In genomic region chr15:83436513-83437158, GRCh38 we compare ENCODE assay signal across 8 cellular contexts. TPM values are rescaled to one million over a fixed set of nuclear protein-coding genes. Genes with fewer than 3 reads are reported as not detected.
DNase-seq lines count a peak whose midpoint lies in the region; ATAC-seq and TF ChIP-seq lines count a peak whose summit lies in the region.

No MANE protein-coding gene starts in this region.

- H3K9me3 ChIP-seq in AG04450 (ENCODE audit: control insufficient read depth, insufficient read depth, low read length) (no peaks in the 10 kb centered on the region), left ventricle myocardium inferior (replicated peaks) (no peaks in the 10 kb centered on the region)

- ATAC-seq in HG03159 (IDR thresholded peaks at IDR 0.05; ENCODE audit: unreplicated experiment): no peak
- ATAC-seq in GM21737 (IDR thresholded peaks at IDR 0.05; ENCODE audit: unreplicated experiment): no peak

- intact Hi-C loops in left ventricle myocardium inferior (cut with micrococcal nuclease): loop anchor here (5.0 kb wide), 1 partner anchor 121 kb away; no protein-coding TSS in a partner anchor

- no peaks in the 10 kb centered on the region for H3K27me3 ChIP-seq in AG04450 (ENCODE audit: control insufficient read depth, insufficient read depth, low read length)
- peaks cover 69% of the 10 kb centered on the region for H3K27me3 ChIP-seq in left ventricle myocardium inferior (ENCODE audit: low read depth)

- no peak overlapping the region for H3K27ac ChIP-seq in AG04450 (ENCODE audit: low read depth, low read length)
- H3K27ac ChIP-seq in left ventricle myocardium inferior (replicated peaks): no peak overlapping the region

- DNase-seq in AG04450 (ENCODE audit: low read depth, low spot score) (no peak), H4 (ENCODE audit: low spot score) (peak; percentile 25), SK-MEL-5 (ENCODE audit: low read depth, low spot score) (peak; percentile 67), left ventricle myocardium inferior (no peak), middle frontal gyrus (ENCODE audit: extremely low spot score, low spot score) (no peak)
- no peak for DNase-seq in stimulated activated CD4-positive, alpha-beta T cell treated with anti-CD3 and anti-CD28 coated beads, Interleukin-15, amount 100 ng/mL, for 24 hours

- H3K36me3 ChIP-seq in left ventricle myocardium inferior: no peaks in the 10 kb centered on the region

- in situ Hi-C loops in SK-MEL-5 (cut with HindIII; ENCODE audit: low pct_unique_long_range_greater_than_20kb, low sequenced_read_pairs): no loop called here

- no peaks in the 10 kb centered on the region for H3K4me1 ChIP-seq in left ventricle myocardium inferior

- CTCF ChIA-PET in AG04450 (lab: Charles Lee): interaction anchor here (0.6 to 8.9 kb wide), 9 partner anchors 10 to 189 kb away, joined by 3 to 208 read pairs (median 6); partner anchors contain the start of gene SH3GL3

- POLR2A ChIA-PET in AG04450 (lab: Yijun Ruan, JAX): no interaction called here

- peak; percentile 67 for TF ChIP-seq CTCF in AG04450 (IDR thresholded peaks at IDR 0.05; ENCODE audit: low read depth, low read length)
- peak; percentile 56 for TF ChIP-seq CTCF in left ventricle myocardium inferior (IDR thresholded peaks at IDR 0.05; ENCODE audit: borderline replicate concordance)

- H3K4me3 ChIP-seq in AG04450 (ENCODE audit: low read depth, low read length): no peak overlapping the region
- H3K4me3 ChIP-seq in left ventricle myocardium inferior: no peak overlapping the region

RNA-seq across cellular contexts. Expression of gene SH3GL3, which starts 10.5 kb away (rescaled TPM):
- polyA plus RNA-seq in AG04450 (2011; rRNA removed): not detected in 2 replicates
- polyA minus RNA-seq in AG04450 (2011; rRNA and poly(A)+ RNA removed): not detected in 2 replicates
- 0.99 and 2.0 TPM in 2 replicates for total RNA-seq in H4 (2014; rRNA removed; shearing (Covaris generic))
- total RNA-seq in SK-MEL-5 (2014; rRNA removed; shearing (Covaris generic)): not detected in 2 replicates
- not detected in 2 replicates for polyA plus RNA-seq in SK-MEL-5 (2015; cell fraction: cytosol; rRNA removed)
- 0.52 TPM in 1 of 2 replicates, not detected in the other for polyA plus RNA-seq in SK-MEL-5 (2015; cell fraction: nucleus; rRNA removed)
- total RNA-seq in left ventricle myocardium inferior: not detected

Comparison
In these comparisons a context has a peak if more than half of its experiments do, and no peak if none do; other contexts are left out.
1. DNase-seq: peak in H4 (single experiment) and SK-MEL-5 (single experiment); none in AG04450 (single experiment), left ventricle myocardium inferior (single experiment), middle frontal gyrus (single experiment) and stimulated activated CD4-positive, alpha-beta T cell treated with anti-CD3 and anti-CD28 coated beads, Interleukin-15, amount 100 ng/mL, for 24 hours (single experiment).